ENCODE assay signal across 18 cellular contexts in genomic region chr12:131536766-131537165, GRCh38.
DNase-seq lines count a peak whose midpoint lies in the region; ATAC-seq and TF ChIP-seq lines count a peak whose summit lies in the region.
"Had no signal": no experiment of that assay in that cellular context is flagged by ENCODE, and none has a peak within 500 bp of the region (broad histone marks: within the 10 kb centered on the region; RNA-seq: fewer than 3 reads in every experiment).

No MANE protein-coding gene starts in this region.

- H3K79me2 ChIP-seq in PC-9 (ENCODE audit: low read depth), result no peaks in the 10 kb centered on the region

- intact Hi-C loops in CD8-positive, alpha-beta T cell (cut with DNase I, micrococcal nuclease), result loop anchor here in 1 of 2 experiments (10.0 kb wide), 1 partner anchor 1652 kb away; no protein-coding TSS in a partner anchor
- intact Hi-C loops in PC-9 (cut with micrococcal nuclease; ENCODE audit: unreplicated experiment), result no loop called here

- peaks cover 0 to 10% (median 0%) of the 10 kb centered on the region in 4 donors for H3K4me1 Mint-ChIP-seq in CD4-positive, CD25-positive, alpha-beta regulatory T cell
- peaks cover 15% of the 10 kb centered on the region for H3K4me1 Mint-ChIP-seq in CD8-positive, alpha-beta T cell (ENCODE audit: low read depth)
- H3K4me1 Mint-ChIP-seq in activated T-helper 17 cell treated with anti-CD3 and anti-CD28 coated beads, Interleukin-2, amount 50 U/mL, for 72 hours, result peaks cover 4% of the 10 kb centered on the region

- H3K27me3 ChIP-seq in CD4-positive, CD25-positive, alpha-beta regulatory T cell (ENCODE audit: control insufficient read depth, insufficient read depth, low read length), result no peaks in the 10 kb centered on the region
- H3K27me3 ChIP-seq in CD8-positive, alpha-beta T cell (ENCODE audit: insufficient read depth, low read length), result no peaks in the 10 kb centered on the region
- peaks cover 68% of the 10 kb centered on the region for H3K27me3 ChIP-seq in PC-9 (ENCODE audit: insufficient read depth, low read depth)

- no peak overlapping the region for H3K27ac ChIP-seq in CD4-positive, CD25-positive, alpha-beta regulatory T cell (ENCODE audit: insufficient read depth, low read length, poor library complexity, severe bottlenecking)
- peak overlapping the region; percentile 46 for H3K27ac ChIP-seq in CD8-positive, alpha-beta T cell (ENCODE audit: low read depth, low read length)
- no peak overlapping the region for H3K27ac ChIP-seq in PC-9
- H3K27ac ChIP-seq: HL-60, KMS-11, SK-N-MC had no signal

- POLR2A ChIA-PET in CD8-positive, alpha-beta T cell (lab: Charles Lee), result no interaction called here
- POLR2A ChIA-PET in PC-9 (lab: Charles Lee; ENCODE audit: unreplicated experiment), result no interaction called here

- H3K9me3 Mint-ChIP-seq in CD4-positive, CD25-positive, alpha-beta regulatory T cell, result peaks cover 0 to 6% (median 0%) of the 10 kb centered on the region in 7 donors
- H3K9me3 Mint-ChIP-seq in CD8-positive, alpha-beta T cell, result no peaks in the 10 kb centered on the region
- no peaks in the 10 kb centered on the region for H3K9me3 Mint-ChIP-seq in activated T-helper 17 cell treated with anti-CD3 and anti-CD28 coated beads, Interleukin-2, amount 50 U/mL, for 72 hours

- no peaks in the 10 kb centered on the region for H3F3A ChIP-seq in PC-9 (ENCODE audit: insufficient read depth, low read depth)

- H3K4me3 Mint-ChIP-seq in CD4-positive, CD25-positive, alpha-beta regulatory T cell, result peak overlapping the region in 2 of 4 donors; percentile 11 to 14
- no peak overlapping the region for H3K4me3 Mint-ChIP-seq in CD8-positive, alpha-beta T cell
- peak overlapping the region; percentile 38 for H3K4me3 Mint-ChIP-seq in activated T-helper 17 cell treated with anti-CD3 and anti-CD28 coated beads, Interleukin-2, amount 50 U/mL, for 72 hours

- no peak for DNase-seq in CD4-positive, CD25-positive, alpha-beta regulatory T cell
- DNase-seq in CD8-positive, alpha-beta T cell, result no peak
- DNase-seq in retina (peak; percentile 29), cerebellar nuclear complex (lab: John Stamatoyannopoulos, UW) (no peak), PC-9 (no peak), COLO829 (ENCODE audit: low spot score) (no peak)
- DNase-seq: C1 segment of cervical spinal cord, EL, NCI-H187, NCI-H2107, NCI-H2227 treated with DMSO at 0.1 percent for 48 hours, NCI-H510A treated with DMSO at 0.1 percent for 48 hours, NCI-H774, Right ventricle myocardium superior had no signal

- CTCF ChIA-PET in CD8-positive, alpha-beta T cell (lab: Charles Lee), result no interaction called here
- CTCF ChIA-PET in PC-9 (lab: Charles Lee), result no interaction called here

- no peak overlapping the region for H2AFZ ChIP-seq in PC-9

- H3K4me3 ChIP-seq in CD4-positive, CD25-positive, alpha-beta regulatory T cell (ENCODE audit: low read depth, low read length), result no peak overlapping the region
- no peak overlapping the region for H3K4me3 ChIP-seq in CD8-positive, alpha-beta T cell (ENCODE audit: low read depth, low read length)
- H3K4me3 ChIP-seq in PC-9, result no peak overlapping the region
- H3K4me3 ChIP-seq: SK-N-MC had no signal

- BruUV-seq in PC-9 (replicated peaks; lab: Mats Ljungman, UMichigan), result no TSS peak

- H3K9me3 ChIP-seq in CD4-positive, CD25-positive, alpha-beta regulatory T cell (ENCODE audit: control insufficient read depth in 2 of 2, low read length in 2 of 2), result no peaks in the 10 kb centered on the region
- no peaks in the 10 kb centered on the region for H3K9me3 ChIP-seq in CD8-positive, alpha-beta T cell (ENCODE audit: low read length)
- H3K9me3 ChIP-seq in PC-9 (ENCODE audit: insufficient read depth, low read depth), result no peaks in the 10 kb centered on the region; the same call in 1 of the 2 replicates

- H3K4me2 ChIP-seq in PC-9, result no peak overlapping the region
- H3K4me2 ChIP-seq: KMS-11 had no signal

- ATAC-seq in CD4-positive, CD25-positive, alpha-beta regulatory T cell (ENCODE audit: low read depth in 2 of 2), result no peak
- no peak for ATAC-seq in CD8-positive, alpha-beta T cell
- ATAC-seq in activated T-helper 17 cell treated with anti-CD3 and anti-CD28 coated beads, Interleukin-2, amount 50 U/mL, for 72 hours (replicated peaks), result no peak

- no peak for TF ChIP-seq CTCF in CD8-positive, alpha-beta T cell (IDR thresholded peaks at IDR 0.05)
- no peak for TF ChIP-seq CTCF in PC-9 (conservative IDR thresholded peaks at IDR 0.05)

- no peaks in the 10 kb centered on the region for H3K9me2 ChIP-seq in PC-9 (ENCODE audit: insufficient read depth)

- H4K20me1 ChIP-seq in PC-9 (ENCODE audit: insufficient read depth), result no peaks in the 10 kb centered on the region

- H3K4me1 ChIP-seq in CD4-positive, CD25-positive, alpha-beta regulatory T cell (ENCODE audit: control insufficient read depth, insufficient read depth, low read length, poor library complexity, severe bottlenecking), result no peaks in the 10 kb centered on the region
- peaks cover 14% of the 10 kb centered on the region for H3K4me1 ChIP-seq in CD8-positive, alpha-beta T cell (ENCODE audit: insufficient read depth, low read length)
- no peaks in the 10 kb centered on the region for H3K4me1 ChIP-seq in PC-9 (replicated peaks; ENCODE audit: insufficient read depth)

- no peaks in the 10 kb centered on the region for H3K36me3 ChIP-seq in CD4-positive, CD25-positive, alpha-beta regulatory T cell (ENCODE audit: control insufficient read depth, insufficient read depth, low read length)
- no peaks in the 10 kb centered on the region for H3K36me3 ChIP-seq in CD8-positive, alpha-beta T cell (ENCODE audit: insufficient read depth, low read length)
- H3K36me3 ChIP-seq in PC-9 (ENCODE audit: low read depth), result no peaks in the 10 kb centered on the region

- no peaks in the 10 kb centered on the region for H3K27me3 Mint-ChIP-seq in CD4-positive, CD25-positive, alpha-beta regulatory T cell
- H3K27me3 Mint-ChIP-seq in CD8-positive, alpha-beta T cell (ENCODE audit: low read depth), result peaks cover 2% of the 10 kb centered on the region
- H3K27me3 Mint-ChIP-seq in activated T-helper 17 cell treated with anti-CD3 and anti-CD28 coated beads, Interleukin-2, amount 50 U/mL, for 72 hours, result no peaks in the 10 kb centered on the region

- H3K36me3 Mint-ChIP-seq in CD4-positive, CD25-positive, alpha-beta regulatory T cell, result no peaks in the 10 kb centered on the region
- H3K36me3 Mint-ChIP-seq in CD8-positive, alpha-beta T cell, result no peaks in the 10 kb centered on the region
- H3K36me3 Mint-ChIP-seq in activated T-helper 17 cell treated with anti-CD3 and anti-CD28 coated beads, Interleukin-2, amount 50 U/mL, for 72 hours (ENCODE audit: low read depth), result no peaks in the 10 kb centered on the region

- H3K27ac Mint-ChIP-seq in CD4-positive, CD25-positive, alpha-beta regulatory T cell, result peak overlapping the region in 2 of 3 donors; percentile 56 to 64
- H3K27ac Mint-ChIP-seq in CD8-positive, alpha-beta T cell, result peak overlapping the region; percentile 78
- H3K27ac Mint-ChIP-seq in activated T-helper 17 cell treated with anti-CD3 and anti-CD28 coated beads, Interleukin-2, amount 50 U/mL, for 72 hours, result peak overlapping the region; percentile 26

Comparison
In these comparisons a context has a peak if more than half of its experiments do, and no peak if none do; other contexts are left out.
1. H3K27ac Mint-ChIP-seq: peak in every context shown above with its lines; median percentile 78 in CD8-positive, alpha-beta T cell; 60 in CD4-positive, CD25-positive, alpha-beta regulatory T cell; 26 in activated T-helper 17 cell treated with anti-CD3 and anti-CD28 coated beads, Interleukin-2, amount 50 U/mL, for 72 hours.